ENCODE assay signal across 1 cellular context in the genomic region with DNA sequence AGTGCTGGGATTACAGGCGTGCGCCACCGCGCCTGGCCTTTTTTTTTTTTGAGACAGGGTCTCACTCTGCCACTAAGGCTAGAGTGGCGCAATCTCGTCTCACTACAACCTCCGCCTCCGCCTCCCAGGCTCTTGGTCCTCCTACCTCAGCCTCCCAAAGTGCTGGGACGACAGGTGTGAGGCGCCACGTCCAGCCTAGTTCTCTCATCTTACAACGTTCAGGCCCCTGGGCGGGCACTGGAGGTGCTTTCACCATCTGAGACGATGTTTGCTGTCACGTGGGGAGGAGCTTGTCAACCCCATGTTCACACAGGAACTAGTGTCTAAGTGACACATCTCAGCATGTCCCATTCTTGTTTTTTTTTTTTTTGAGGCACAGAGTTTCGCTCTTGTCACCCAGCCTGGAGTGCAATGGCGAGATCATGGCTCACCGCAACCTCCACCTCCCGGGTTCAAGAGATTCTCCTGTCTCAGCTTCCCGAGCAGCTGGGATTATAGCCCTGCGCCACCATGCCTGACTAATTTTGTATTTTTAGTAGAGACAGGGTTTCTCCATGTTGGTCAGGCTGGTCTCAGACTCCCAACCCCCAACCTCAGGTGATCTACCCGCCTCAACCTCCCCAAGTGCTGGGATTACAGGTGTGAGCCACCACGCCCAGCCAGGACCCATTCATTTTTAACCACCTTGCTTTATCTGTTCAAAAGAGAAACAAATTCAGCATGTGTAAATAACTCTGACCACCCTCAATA.
TF ChIP-seq lines count a peak whose summit lies in the region.

No MANE protein-coding gene starts in this region.

TF ChIP-seq in HepG2, 621 proteins besides CTCF, POLR2A, EP300 and RAD21 (continued from another document and continues in another):
- TF ChIP-seq, protein P1, sequence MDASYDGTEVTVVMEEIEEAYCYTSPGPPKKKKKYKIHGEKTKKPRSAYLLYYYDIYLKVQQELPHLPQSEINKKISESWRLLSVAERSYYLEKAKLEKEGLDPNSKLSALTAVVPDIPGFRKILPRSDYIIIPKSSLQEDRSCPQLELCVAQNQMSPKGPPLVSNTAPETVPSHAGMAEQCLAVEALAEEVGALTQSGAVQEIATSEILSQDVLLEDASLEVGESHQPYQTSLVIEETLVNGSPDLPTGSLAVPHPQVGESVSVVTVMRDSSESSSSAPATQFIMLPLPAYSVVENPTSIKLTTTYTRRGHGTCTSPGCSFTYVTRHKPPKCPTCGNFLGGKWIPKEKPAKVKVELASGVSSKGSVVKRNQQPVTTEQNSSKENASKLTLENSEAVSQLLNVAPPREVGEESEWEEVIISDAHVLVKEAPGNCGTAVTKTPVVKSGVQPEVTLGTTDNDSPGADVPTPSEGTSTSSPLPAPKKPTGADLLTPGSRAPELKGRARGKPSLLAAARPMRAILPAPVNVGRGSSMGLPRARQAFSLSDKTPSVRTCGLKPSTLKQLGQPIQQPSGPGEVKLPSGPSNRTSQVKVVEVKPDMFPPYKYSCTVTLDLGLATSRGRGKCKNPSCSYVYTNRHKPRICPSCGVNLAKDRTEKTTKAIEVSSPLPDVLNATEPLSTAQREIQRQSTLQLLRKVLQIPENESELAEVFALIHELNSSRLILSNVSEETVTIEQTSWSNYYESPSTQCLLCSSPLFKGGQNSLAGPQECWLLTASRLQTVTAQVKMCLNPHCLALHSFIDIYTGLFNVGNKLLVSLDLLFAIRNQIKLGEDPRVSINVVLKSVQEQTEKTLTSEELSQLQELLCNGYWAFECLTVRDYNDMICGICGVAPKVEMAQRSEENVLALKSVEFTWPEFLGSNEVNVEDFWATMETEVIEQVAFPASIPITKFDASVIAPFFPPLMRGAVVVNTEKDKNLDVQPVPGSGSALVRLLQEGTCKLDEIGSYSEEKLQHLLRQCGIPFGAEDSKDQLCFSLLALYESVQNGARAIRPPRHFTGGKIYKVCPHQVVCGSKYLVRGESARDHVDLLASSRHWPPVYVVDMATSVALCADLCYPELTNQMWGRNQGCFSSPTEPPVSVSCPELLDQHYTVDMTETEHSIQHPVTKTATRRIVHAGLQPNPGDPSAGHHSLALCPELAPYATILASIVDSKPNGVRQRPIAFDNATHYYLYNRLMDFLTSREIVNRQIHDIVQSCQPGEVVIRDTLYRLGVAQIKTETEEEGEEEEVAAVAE (CRISPR knock-in tag; IDR thresholded peaks at IDR 0.05; ENCODE audit: borderline replicate concordance): no peak
- TF ChIP-seq TFAP4 (IDR thresholded peaks at IDR 0.05; ENCODE audit: borderline replicate concordance, low read depth): no peak
- TF ChIP-seq, protein P2, sequence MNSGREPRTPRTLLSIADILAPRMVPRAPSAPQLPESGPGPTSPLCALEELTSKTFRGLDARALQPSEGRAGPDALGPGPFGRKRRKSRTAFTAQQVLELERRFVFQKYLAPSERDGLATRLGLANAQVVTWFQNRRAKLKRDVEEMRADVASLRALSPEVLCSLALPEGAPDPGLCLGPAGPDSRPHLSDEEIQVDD (CRISPR knock-in tag; IDR thresholded peaks at IDR 0.05; ENCODE audit: borderline replicate concordance): no peak
- no peak for TF ChIP-seq NFYC (CRISPR knock-in tag; IDR thresholded peaks at IDR 0.05)
- TF ChIP-seq PHF5A (CRISPR knock-in tag; IDR thresholded peaks at IDR 0.05; ENCODE audit: low read depth, unreplicated experiment): no peak
- TF ChIP-seq ELF3 (CRISPR knock-in tag; IDR thresholded peaks at IDR 0.05): peak; percentile 41; the same call in 1 of the 2 replicates
- TF ChIP-seq ZNF549 (CRISPR knock-in tag; IDR thresholded peaks at IDR 0.05): no peak
- TF ChIP-seq, protein P3, sequence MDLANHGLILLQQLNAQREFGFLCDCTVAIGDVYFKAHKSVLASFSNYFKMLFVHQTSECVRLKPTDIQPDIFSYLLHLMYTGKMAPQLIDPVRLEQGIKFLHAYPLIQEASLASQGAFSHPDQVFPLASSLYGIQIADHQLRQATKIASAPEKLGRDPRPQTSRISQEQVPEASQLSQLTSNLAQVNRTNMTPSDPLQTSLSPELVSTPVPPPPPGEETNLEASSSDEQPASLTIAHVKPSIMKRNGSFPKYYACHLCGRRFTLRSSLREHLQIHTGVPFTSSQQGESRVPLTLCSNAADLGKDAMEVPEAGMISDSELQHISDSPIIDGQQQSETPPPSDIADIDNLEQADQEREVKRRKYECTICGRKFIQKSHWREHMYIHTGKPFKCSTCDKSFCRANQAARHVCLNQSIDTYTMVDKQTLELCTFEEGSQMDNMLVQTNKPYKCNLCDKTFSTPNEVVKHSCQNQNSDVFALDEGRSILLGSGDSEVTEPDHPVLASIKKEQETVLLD (CRISPR knock-in tag; IDR thresholded peaks at IDR 0.05; ENCODE audit: low read depth): no peak
- TF ChIP-seq, protein P4, sequence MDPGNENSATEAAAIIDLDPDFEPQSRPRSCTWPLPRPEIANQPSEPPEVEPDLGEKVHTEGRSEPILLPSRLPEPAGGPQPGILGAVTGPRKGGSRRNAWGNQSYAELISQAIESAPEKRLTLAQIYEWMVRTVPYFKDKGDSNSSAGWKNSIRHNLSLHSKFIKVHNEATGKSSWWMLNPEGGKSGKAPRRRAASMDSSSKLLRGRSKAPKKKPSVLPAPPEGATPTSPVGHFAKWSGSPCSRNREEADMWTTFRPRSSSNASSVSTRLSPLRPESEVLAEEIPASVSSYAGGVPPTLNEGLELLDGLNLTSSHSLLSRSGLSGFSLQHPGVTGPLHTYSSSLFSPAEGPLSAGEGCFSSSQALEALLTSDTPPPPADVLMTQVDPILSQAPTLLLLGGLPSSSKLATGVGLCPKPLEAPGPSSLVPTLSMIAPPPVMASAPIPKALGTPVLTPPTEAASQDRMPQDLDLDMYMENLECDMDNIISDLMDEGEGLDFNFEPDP (CRISPR knock-in tag; conservative IDR thresholded peaks at IDR 0.05): no peak
- TF ChIP-seq PRDM4 (CRISPR knock-in tag; IDR thresholded peaks at IDR 0.05; ENCODE audit: borderline replicate concordance): no peak
- TF ChIP-seq NFATC3 (CRISPR knock-in tag; IDR thresholded peaks at IDR 0.05): no peak
- TF ChIP-seq ZSCAN20 (CRISPR knock-in tag; IDR thresholded peaks at IDR 0.05; ENCODE audit: borderline replicate concordance): no peak
- no peak for TF ChIP-seq ZNF589 (CRISPR knock-in tag; conservative IDR thresholded peaks at IDR 0.05)
- TF ChIP-seq, protein P5, sequence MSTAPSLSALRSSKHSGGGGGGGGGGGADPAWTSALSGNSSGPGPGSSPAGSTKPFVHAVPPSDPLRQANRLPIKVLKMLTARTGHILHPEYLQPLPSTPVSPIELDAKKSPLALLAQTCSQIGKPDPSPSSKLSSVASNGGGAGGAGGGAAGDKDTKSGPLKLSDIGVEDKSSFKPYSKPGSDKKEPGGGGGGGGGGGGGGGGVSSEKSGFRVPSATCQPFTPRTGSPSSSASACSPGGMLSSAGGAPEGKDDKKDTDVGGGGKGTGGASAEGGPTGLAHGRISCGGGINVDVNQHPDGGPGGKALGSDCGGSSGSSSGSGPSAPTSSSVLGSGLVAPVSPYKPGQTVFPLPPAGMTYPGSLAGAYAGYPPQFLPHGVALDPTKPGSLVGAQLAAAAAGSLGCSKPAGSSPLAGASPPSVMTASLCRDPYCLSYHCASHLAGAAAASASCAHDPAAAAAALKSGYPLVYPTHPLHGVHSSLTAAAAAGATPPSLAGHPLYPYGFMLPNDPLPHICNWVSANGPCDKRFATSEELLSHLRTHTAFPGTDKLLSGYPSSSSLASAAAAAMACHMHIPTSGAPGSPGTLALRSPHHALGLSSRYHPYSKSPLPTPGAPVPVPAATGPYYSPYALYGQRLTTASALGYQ (CRISPR knock-in tag; IDR thresholded peaks at IDR 0.05): no peak
- TF ChIP-seq, protein P6, sequence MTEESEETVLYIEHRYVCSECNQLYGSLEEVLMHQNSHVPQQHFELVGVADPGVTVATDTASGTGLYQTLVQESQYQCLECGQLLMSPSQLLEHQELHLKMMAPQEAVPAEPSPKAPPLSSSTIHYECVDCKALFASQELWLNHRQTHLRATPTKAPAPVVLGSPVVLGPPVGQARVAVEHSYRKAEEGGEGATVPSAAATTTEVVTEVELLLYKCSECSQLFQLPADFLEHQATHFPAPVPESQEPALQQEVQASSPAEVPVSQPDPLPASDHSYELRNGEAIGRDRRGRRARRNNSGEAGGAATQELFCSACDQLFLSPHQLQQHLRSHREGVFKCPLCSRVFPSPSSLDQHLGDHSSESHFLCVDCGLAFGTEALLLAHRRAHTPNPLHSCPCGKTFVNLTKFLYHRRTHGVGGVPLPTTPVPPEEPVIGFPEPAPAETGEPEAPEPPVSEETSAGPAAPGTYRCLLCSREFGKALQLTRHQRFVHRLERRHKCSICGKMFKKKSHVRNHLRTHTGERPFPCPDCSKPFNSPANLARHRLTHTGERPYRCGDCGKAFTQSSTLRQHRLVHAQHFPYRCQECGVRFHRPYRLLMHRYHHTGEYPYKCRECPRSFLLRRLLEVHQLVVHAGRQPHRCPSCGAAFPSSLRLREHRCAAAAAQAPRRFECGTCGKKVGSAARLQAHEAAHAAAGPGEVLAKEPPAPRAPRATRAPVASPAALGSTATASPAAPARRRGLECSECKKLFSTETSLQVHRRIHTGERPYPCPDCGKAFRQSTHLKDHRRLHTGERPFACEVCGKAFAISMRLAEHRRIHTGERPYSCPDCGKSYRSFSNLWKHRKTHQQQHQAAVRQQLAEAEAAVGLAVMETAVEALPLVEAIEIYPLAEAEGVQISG (CRISPR knock-in tag; IDR thresholded peaks at IDR 0.05): no peak
- TF ChIP-seq MIER3 (CRISPR knock-in tag; IDR thresholded peaks at IDR 0.05; ENCODE audit: borderline replicate concordance): no peak
- TF ChIP-seq PHF21A (CRISPR knock-in tag; IDR thresholded peaks at IDR 0.05): no peak
- no peak for TF ChIP-seq MEIS2 (CRISPR knock-in tag; IDR thresholded peaks at IDR 0.05)
- no peak for TF ChIP-seq ZNF143 (CRISPR knock-in tag; IDR thresholded peaks at IDR 0.05)
- no peak for TF ChIP-seq BRF2 (CRISPR knock-in tag; IDR thresholded peaks at IDR 0.05)
- TF ChIP-seq ZNF20 (CRISPR knock-in tag; IDR thresholded peaks at IDR 0.05): no peak
- TF ChIP-seq, protein P7, sequence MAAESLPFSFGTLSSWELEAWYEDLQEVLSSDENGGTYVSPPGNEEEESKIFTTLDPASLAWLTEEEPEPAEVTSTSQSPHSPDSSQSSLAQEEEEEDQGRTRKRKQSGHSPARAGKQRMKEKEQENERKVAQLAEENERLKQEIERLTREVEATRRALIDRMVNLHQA (CRISPR knock-in tag; IDR thresholded peaks at IDR 0.05): no peak
- no peak for TF ChIP-seq ZNF644 (CRISPR knock-in tag; IDR thresholded peaks at IDR 0.05; ENCODE audit: low read depth)
- TF ChIP-seq ZFY (CRISPR knock-in tag; IDR thresholded peaks at IDR 0.05): no peak
- TF ChIP-seq ZNF44 (CRISPR knock-in tag; IDR thresholded peaks at IDR 0.05): 0 out of 2 replicates have a peak, but pooled peaks have one; percentile 63
- TF ChIP-seq, protein P8, sequence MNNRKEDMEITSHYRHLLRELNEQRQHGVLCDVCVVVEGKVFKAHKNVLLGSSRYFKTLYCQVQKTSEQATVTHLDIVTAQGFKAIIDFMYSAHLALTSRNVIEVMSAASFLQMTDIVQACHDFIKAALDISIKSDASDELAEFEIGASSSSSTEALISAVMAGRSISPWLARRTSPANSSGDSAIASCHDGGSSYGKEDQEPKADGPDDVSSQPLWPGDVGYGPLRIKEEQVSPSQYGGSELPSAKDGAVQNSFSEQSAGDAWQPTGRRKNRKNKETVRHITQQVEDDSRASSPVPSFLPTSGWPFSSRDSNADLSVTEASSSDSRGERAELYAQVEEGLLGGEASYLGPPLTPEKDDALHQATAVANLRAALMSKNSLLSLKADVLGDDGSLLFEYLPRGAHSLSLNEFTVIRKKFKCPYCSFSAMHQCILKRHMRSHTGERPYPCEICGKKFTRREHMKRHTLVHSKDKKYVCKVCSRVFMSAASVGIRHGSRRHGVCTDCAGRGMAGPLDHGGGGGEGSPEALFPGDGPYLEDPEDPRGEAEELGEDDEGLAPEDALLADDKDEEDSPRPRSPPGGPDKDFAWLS (CRISPR knock-in tag; IDR thresholded peaks at IDR 0.05; ENCODE audit: borderline replicate concordance): no peak
- TF ChIP-seq SIN3B (IDR thresholded peaks at IDR 0.05; ENCODE audit: low read length): no peak
- TF ChIP-seq PHF8 (CRISPR knock-in tag; IDR thresholded peaks at IDR 0.05): no peak
- TF ChIP-seq ZNF367 (CRISPR knock-in tag; IDR thresholded peaks at IDR 0.05; ENCODE audit: borderline replicate concordance): no peak
- TF ChIP-seq GPN1 (CRISPR knock-in tag; IDR thresholded peaks at IDR 0.05; ENCODE audit: borderline replicate concordance): no peak
